ENCODE assay signal across 10 cellular contexts in genomic region chr10:66627156-66627555, GRCh38.
DNase-seq lines count a peak whose midpoint lies in the region; TF ChIP-seq lines count a peak whose summit lies in the region.
"Had no signal": no experiment of that assay in that cellular context is flagged by ENCODE, and none has a peak within 500 bp of the region (broad histone marks: within the 10 kb centered on the region; RNA-seq: fewer than 3 reads in every experiment).

No MANE protein-coding gene starts in this region.

- no peak for TF ChIP-seq POLR2A in prostate gland (IDR thresholded peaks at IDR 0.05)

- H3K4me1 ChIP-seq in HEK293 (ENCODE audit: control insufficient read depth, insufficient read depth, low read length), result peaks cover 2% of the 10 kb centered on the region; the same call in 1 of the 2 replicates
- H3K4me1 ChIP-seq in iPS DF 6.9 (ENCODE audit: control insufficient read depth, insufficient read depth, low read length), result no peaks in the 10 kb centered on the region
- no peaks in the 10 kb centered on the region for H3K4me1 ChIP-seq in prostate gland (replicated peaks)

- H3K36me3 ChIP-seq in HEK293 (ENCODE audit: control insufficient read depth in 2 of 2, insufficient read depth in 1 of 2, low read length in 2 of 2) (no peaks in the 10 kb centered on the region), iPS DF 6.9 (ENCODE audit: control insufficient read depth, insufficient read depth, low read length) (no peaks in the 10 kb centered on the region), prostate gland (no peaks in the 10 kb centered on the region)

- TF ChIP-seq CTCF in HEK293 (tag by site-specific recombination; IDR thresholded peaks at IDR 0.05) (no peak), prostate gland (IDR thresholded peaks at IDR 0.05) (no peak)

- DNase-seq in D341Med (ENCODE audit: low spot score) (peak; percentile 48), RPMI7951 (ENCODE audit: low read depth) (peak; percentile 1), iPS DF 6.9 (ENCODE audit: low read depth, low spot score) (peak; percentile 16), immature natural killer cell (no peak), prostate gland (ENCODE audit: low spot score) (no peak), GDM1 (lab: John Stamatoyannopoulos, UW) (no peak)
- DNase-seq in T-helper 2 cell treated with Interferon-gamma antibody and Interleukin-4, amounts not matched to agents 5 μg/mL and 100 μg/mL, for 36 hours (ENCODE audit: low spot score), result no peak
- DNase-seq: activated naive CD4-positive, alpha-beta T cell treated with Interleukin-2 at 50 U/mL for 16 hours had no signal

- H3K27ac ChIP-seq in HEK293 (ENCODE audit: extremely low read depth, low read depth, low read length) (no peak overlapping the region), iPS DF 6.9 (ENCODE audit: low read length) (no peak overlapping the region), prostate gland (no peak overlapping the region)

- CTCF ChIA-PET in HEK293 (lab: Yijun Ruan, JAX), result interaction anchor here (0.6 to 0.7 kb wide), 2 partner anchors 16 to 1148 kb away, joined by 3 read pairs; no protein-coding TSS in a partner anchor

- H3K9me3 ChIP-seq in HEK293 (ENCODE audit: control insufficient read depth, insufficient read depth, low read depth, low read length) (no peaks in the 10 kb centered on the region), iPS DF 6.9 (ENCODE audit: control insufficient read depth, insufficient read depth, low read length) (no peaks in the 10 kb centered on the region), prostate gland (no peaks in the 10 kb centered on the region)

- H3K27me3 Mint-ChIP-seq in immature natural killer cell (ENCODE audit: low read depth in 3 of 3), result peaks cover 0 to 2% (median 1%) of the 10 kb centered on the region in 3 donors
- H3K27me3 Mint-ChIP-seq in T-helper 2 cell treated with Interferon-gamma antibody and Interleukin-4, amounts not matched to agents 5 μg/mL and 100 μg/mL, for 36 hours (ENCODE audit: low read depth), result no peaks in the 10 kb centered on the region
- H3K27me3 Mint-ChIP-seq: IgD-negative memory B cell had no signal

- peaks cover 3 to 43% (median 16%) of the 10 kb centered on the region in 6 donors for H3K9me3 Mint-ChIP-seq in immature natural killer cell
- peaks cover 2% of the 10 kb centered on the region for H3K9me3 Mint-ChIP-seq in T-helper 2 cell treated with Interferon-gamma antibody and Interleukin-4, amounts not matched to agents 5 μg/mL and 100 μg/mL, for 36 hours

- H3K4me3 Mint-ChIP-seq in immature natural killer cell, result no peak overlapping the region
- no peak overlapping the region for H3K4me3 Mint-ChIP-seq in T-helper 2 cell treated with Interferon-gamma antibody and Interleukin-4, amounts not matched to agents 5 μg/mL and 100 μg/mL, for 36 hours
- H3K4me3 Mint-ChIP-seq: IgD-negative memory B cell had no signal

- WGBS in iPS DF 6.9 (ENCODE audit: insufficient coverage, insufficient read length), result no CpG with 5 or more reads among the region's 4 CpGs
- WGBS in prostate gland, result 35% methylated on average over 4 of the region's 4 CpGs

- POLR2A ChIA-PET in HEK293 (lab: Yijun Ruan, JAX), result no interaction called here

- intact Hi-C loops in prostate gland (cut with DNase I), result no loop called here

- H3K27me3 ChIP-seq in iPS DF 6.9 (ENCODE audit: control insufficient read depth, insufficient read depth, low read length) (no peaks in the 10 kb centered on the region), prostate gland (replicated peaks; ENCODE audit: insufficient read depth) (no peaks in the 10 kb centered on the region)

- H3K4me3 ChIP-seq in HEK293 (ENCODE audit: low read depth, low read length), result no peak overlapping the region
- no peak overlapping the region for H3K4me3 ChIP-seq in iPS DF 6.9 (ENCODE audit: low read length)
- no peak overlapping the region for H3K4me3 ChIP-seq in prostate gland

- no peak overlapping the region for H3K27ac Mint-ChIP-seq in immature natural killer cell
- H3K27ac Mint-ChIP-seq in T-helper 2 cell treated with Interferon-gamma antibody and Interleukin-4, amounts not matched to agents 5 μg/mL and 100 μg/mL, for 36 hours, result no peak overlapping the region
- H3K27ac Mint-ChIP-seq: IgD-negative memory B cell had no signal

- H3K36me3 Mint-ChIP-seq in immature natural killer cell, result no peaks in the 10 kb centered on the region
- no peaks in the 10 kb centered on the region for H3K36me3 Mint-ChIP-seq in T-helper 2 cell treated with Interferon-gamma antibody and Interleukin-4, amounts not matched to agents 5 μg/mL and 100 μg/mL, for 36 hours (ENCODE audit: low read depth)
- H3K36me3 Mint-ChIP-seq: IgD-negative memory B cell had no signal

- no peaks in the 10 kb centered on the region for H3K4me1 Mint-ChIP-seq in immature natural killer cell
- no peaks in the 10 kb centered on the region for H3K4me1 Mint-ChIP-seq in T-helper 2 cell treated with Interferon-gamma antibody and Interleukin-4, amounts not matched to agents 5 μg/mL and 100 μg/mL, for 36 hours (ENCODE audit: low read depth)
- H3K4me1 Mint-ChIP-seq: IgD-negative memory B cell had no signal

TF ChIP-seq in HEK293, 187 proteins besides CTCF, POLR2A, EP300 and RAD21:
- TF ChIP-seq ZBTB1 (tag by site-specific recombination; IDR thresholded peaks at IDR 0.05) (no peak), ZNF654 (tag by site-specific recombination; IDR thresholded peaks at IDR 0.05; ENCODE audit: low read depth) (peak; percentile 25)

Comparison
In these comparisons a context has a peak if more than half of its experiments do, and no peak if none do; other contexts are left out.
1. DNase-seq: peak in D341Med (single experiment), RPMI7951 (single experiment) and iPS DF 6.9 (single experiment); none in immature natural killer cell (0 of 3), prostate gland (single experiment), GDM1 (single experiment) and T-helper 2 cell treated with Interferon-gamma antibody and Interleukin-4, amounts not matched to agents 5 μg/mL and 100 μg/mL, for 36 hours (single experiment).